ENCODE assay signal across 16 cellular contexts in genomic region chr17:80619535-80620235, GRCh38.
DNase-seq lines count a peak whose midpoint lies in the region; ATAC-seq, FAIRE-seq and TF ChIP-seq lines count a peak whose summit lies in the region.
"Had no signal": no experiment of that assay in that cellular context is flagged by ENCODE, and none has a peak within 500 bp of the region (broad histone marks: within the 10 kb centered on the region; RNA-seq: fewer than 3 reads in every experiment).

No MANE protein-coding gene starts in this region.

- H3K23ac ChIP-seq in H1 (ENCODE audit: insufficient read length), result no peak overlapping the region

- H2BK120ac ChIP-seq in H1 (replicated peaks; ENCODE audit: low read depth, low read length), result peak overlapping the region; percentile 6

- no peaks in the 10 kb centered on the region for H3K23me2 ChIP-seq in H1 (ENCODE audit: low read depth, low read length)

- TF ChIP-seq EP300 in H1 (IDR thresholded peaks at IDR 0.05; ENCODE audit: borderline replicate concordance in 1 of 2, low read depth in 2 of 2, low read length in 2 of 2), result no peak

- DNase-seq in ELR (ENCODE audit: low read depth) (peak; percentile 70), NCI-H226 (peak; percentile 87), H1 (ENCODE audit: low read depth in 1 of 2, low spot score in 2 of 2) (no peak), nephron progenitor cell (no peak), GM19240 (ENCODE audit: insufficient read length, low spot score) (no peak), left ventricle myocardium superior (no peak), erythroblast (lab: John Stamatoyannopoulos, UW) (no peak)
- DNase-seq: activated CD4-positive, alpha-beta T cell treated with anti-CD3 and anti-CD28 coated beads, Interleukin-2, amount 50 U/mL, for 4 hours; activated effector memory CD4-positive, alpha-beta T cell treated with Interleukin-2 at 50 U/mL for 16 hours; KBM-7; NCI-H146; NCI-H524 treated with DMSO at 0.1 percent for 48 hours; stomach had no signal

- no peak overlapping the region for H4K8ac ChIP-seq in H1 (ENCODE audit: extremely low read depth, insufficient read depth, low read length)

- no peaks in the 10 kb centered on the region for H3K9me3 ChIP-seq in H1 (ENCODE audit: insufficient read depth in 2 of 2, low read depth in 1 of 2, low read length in 1 of 2)
- H3K9me3 ChIP-seq: stomach had no signal

- no peak overlapping the region; the same call in 1 of the 2 replicates for H2BK5ac ChIP-seq in H1 (ENCODE audit: low read depth, low read length)

- no peak overlapping the region for H3K4ac ChIP-seq in H1 (replicated peaks; ENCODE audit: insufficient read length, low read depth, low read length)

- H2AFZ ChIP-seq in H1 (ENCODE audit: low read length), result no peak overlapping the region

- TF ChIP-seq POLR2A in H1 (IDR thresholded peaks at IDR 0.05; ENCODE audit: control extremely low read depth in 1 of 2, low read depth in 2 of 2, low read length in 2 of 2) (no peak), erythroblast (IDR thresholded peaks at IDR 0.05; ENCODE audit: low read length) (no peak)

- TF ChIP-seq RAD21 in H1 (IDR thresholded peaks at IDR 0.05 in 1 of 2, conservative IDR thresholded peaks at IDR 0.05 in 1 of 2; ENCODE audit: low read depth in 2 of 2, low read length in 2 of 2), result no peak

- no peak overlapping the region for H2BK15ac ChIP-seq in H1 (ENCODE audit: low read length)

- intact Hi-C loops in left ventricle myocardium superior (cut with micrococcal nuclease), result no loop called here

- ATAC-seq in left ventricle myocardium superior, result no peak
- no peak for ATAC-seq in HG02981 (IDR thresholded peaks at IDR 0.05; ENCODE audit: unreplicated experiment)

- peak overlapping the region; percentile 75 for H3K27ac Mint-ChIP-seq in nephron progenitor cell

- peaks cover 0 to 43% of the 10 kb centered on the region in 2 experiments; a peak in 3 of 4 replicates for H3K79me2 ChIP-seq in H1 (ENCODE audit: control insufficient read depth in 1 of 2, insufficient read depth in 2 of 2, low read length in 2 of 2)

- no peak overlapping the region for H2BK20ac ChIP-seq in H1 (ENCODE audit: low read length)

- peaks cover 3% of the 10 kb centered on the region for H3K9me3 Mint-ChIP-seq in nephron progenitor cell
- H3K9me3 Mint-ChIP-seq: neural crest cell had no signal

- H2AK5ac ChIP-seq in H1 (ENCODE audit: low read depth, low read length), result peak overlapping the region; percentile 20; the same call in 1 of the 2 replicates

- H3K4me3 Mint-ChIP-seq in nephron progenitor cell, result no peak overlapping the region
- H3K4me3 Mint-ChIP-seq: neural crest cell had no signal

- no peaks in the 10 kb centered on the region for H3K27me3 ChIP-seq in H1 (replicated peaks in 1 of 4; ENCODE audit: control insufficient read depth in 3 of 4, extremely low read depth in 1 of 4, insufficient read depth in 3 of 4, low read length in 3 of 4)
- H3K27me3 ChIP-seq: stomach had no signal

- peaks cover 23% of the 10 kb centered on the region for H3K4me1 Mint-ChIP-seq in nephron progenitor cell

- no peak overlapping the region for H3K56ac ChIP-seq in H1 (replicated peaks; ENCODE audit: insufficient read length, low read depth, low read length)

- no peak for TF ChIP-seq CTCF in H1 (IDR thresholded peaks at IDR 0.05; ENCODE audit: control extremely low read depth in 1 of 3, insufficient read depth in 1 of 3, low read depth in 1 of 3, low read length in 3 of 3)
- TF ChIP-seq CTCF in nephron progenitor cell (IDR thresholded peaks at IDR 0.05), result no peak

- peaks cover 8% of the 10 kb centered on the region for H3K36me3 Mint-ChIP-seq in nephron progenitor cell (ENCODE audit: low read depth)

- H3K4me1 ChIP-seq in H1 (replicated peaks in 1 of 4; ENCODE audit: control insufficient read depth in 3 of 4, insufficient read depth in 4 of 4, low read length in 3 of 4), result peaks cover 0 to 5% (median 2%) of the 10 kb centered on the region in 4 experiments; a peak in 3 of 7 replicates

- no peak overlapping the region for H3K14ac ChIP-seq in H1 (ENCODE audit: insufficient read length)

- peaks cover 4 to 12% of the 10 kb centered on the region in 2 experiments for H4K20me1 ChIP-seq in H1 (replicated peaks in 1 of 2; ENCODE audit: control insufficient read depth in 1 of 2, insufficient read depth in 2 of 2, low read length in 2 of 2)

- CTCF ChIA-PET in H1 (lab: Charles Lee; ENCODE audit: partially characterized antibody), result interaction anchor here (1.1 to 1.3 kb wide), 3 partner anchors 12 to 44 kb away, joined by 3 read pairs; no protein-coding TSS in a partner anchor

- no peak overlapping the region for H4K5ac ChIP-seq in H1 (ENCODE audit: insufficient read length, low read depth, low read length)

- no peak overlapping the region for H3K4me2 ChIP-seq in H1 (ENCODE audit: insufficient read depth in 1 of 2, low read depth in 2 of 2, low read length in 2 of 2)

- no peak for FAIRE-seq in H1 (lab: Jason Lieb, UNC)
- FAIRE-seq: endometrium had no signal

- H3K27ac ChIP-seq in H1 (ENCODE audit: low read depth, low read length), result no peak overlapping the region
- H3K27ac ChIP-seq: stomach had no signal

- peaks cover 12% of the 10 kb centered on the region for H3K79me1 ChIP-seq in H1 (ENCODE audit: low read depth, low read length)

- H2BK12ac ChIP-seq in H1 (ENCODE audit: low read depth, low read length), result peak overlapping the region; percentile 17; the same call in 1 of the 2 replicates

- H3K27me3 Mint-ChIP-seq in nephron progenitor cell (ENCODE audit: low read depth, poor library complexity), result peaks cover 2% of the 10 kb centered on the region

- POLR2A ChIA-PET in H1 (lab: Charles Lee; ENCODE audit: partially characterized antibody), result interaction anchor here (1.2 kb wide), 1 partner anchor 12 kb away, joined by 3 read pairs; no protein-coding TSS in a partner anchor

- no peak overlapping the region for H3K18ac ChIP-seq in H1 (ENCODE audit: extremely low read depth, low read length)

- no peak overlapping the region for H4K91ac ChIP-seq in H1 (replicated peaks; ENCODE audit: insufficient read length, low read length)

- no peaks in the 10 kb centered on the region for H3K36me3 ChIP-seq in H1 (ENCODE audit: control insufficient read depth in 2 of 4, insufficient read depth in 4 of 4, low read length in 3 of 4)
- H3K36me3 ChIP-seq: stomach had no signal

- 85% methylated on average over 9 of the region's 9 CpGs; no CpG with 5 or more reads in 1 of the 2 experiments for WGBS in H1 (ENCODE audit: extremely low coverage in 1 of 2, insufficient coverage in 1 of 2, insufficient read length in 1 of 2, insufficient replicate concordance in 2 of 2, low coverage in 1 of 2, low lambda C conversion rate in 2 of 2, missing lambda C conversion rate in 1 of 2), 2 experiments

- no peak overlapping the region for H3K4me3 ChIP-seq in H1 (ENCODE audit: extremely low read depth in 1 of 4, insufficient read depth in 2 of 4, low read depth in 3 of 4, low read length in 4 of 4)
- H3K4me3 ChIP-seq: stomach had no signal

- H3K9ac ChIP-seq in H1 (replicated peaks in 1 of 4; ENCODE audit: extremely low read depth in 1 of 4, low read depth in 3 of 4, low read length in 3 of 4), result no peak overlapping the region

TF ChIP-seq in H1, 55 proteins besides CTCF, POLR2A, EP300 and RAD21 (continues in another document):
- no peak for TF ChIP-seq RNF2 (IDR thresholded peaks at IDR 0.05; ENCODE audit: borderline replicate concordance, low read depth, low read length, missing control alignments, poor library complexity, severe bottlenecking)
- TF ChIP-seq POLR2AphosphoS5 (IDR thresholded peaks at IDR 0.05; ENCODE audit: low read depth, low read length), result no peak
- TF ChIP-seq GABPA (IDR thresholded peaks at IDR 0.05; ENCODE audit: borderline replicate concordance, insufficient read depth, low read length), result no peak
- TF ChIP-seq SP4 (IDR thresholded peaks at IDR 0.05; ENCODE audit: low read length), result no peak
- TF ChIP-seq CHD1 (IDR thresholded peaks at IDR 0.05; ENCODE audit: low read depth, low read length), result no peak
- TF ChIP-seq ASH2L (IDR thresholded peaks at IDR 0.05; ENCODE audit: low read length), result no peak
- TF ChIP-seq CHD2 (IDR thresholded peaks at IDR 0.05; ENCODE audit: low read length), result no peak
- TF ChIP-seq SAP30 (IDR thresholded peaks at IDR 0.05; ENCODE audit: insufficient read depth, insufficient replicate concordance, low read length), result no peak
- TF ChIP-seq TCF12 (IDR thresholded peaks at IDR 0.05; ENCODE audit: low read depth, low read length), result no peak
- no peak for TF ChIP-seq KDM1A (IDR thresholded peaks at IDR 0.05; ENCODE audit: borderline replicate concordance, low read length)
- TF ChIP-seq JUND (IDR thresholded peaks at IDR 0.05; ENCODE audit: low read length), result no peak
- no peak for TF ChIP-seq NRF1 (IDR thresholded peaks at IDR 0.05; ENCODE audit: low read depth, low read length)
- no peak for TF ChIP-seq SIN3A (conservative IDR thresholded peaks at IDR 0.05 in 1 of 2, IDR thresholded peaks at IDR 0.05 in 1 of 2; ENCODE audit: low read depth in 1 of 2, low read length in 2 of 2)

Comparison
In these comparisons a context has a peak if more than half of its experiments do, and no peak if none do; other contexts are left out.
1. DNase-seq: peak in ELR (single experiment) and NCI-H226 (single experiment); none in H1 (0 of 2), nephron progenitor cell (single experiment), GM19240 (single experiment), left ventricle myocardium superior (single experiment) and erythroblast (0 of 2).